Comparison of ENCODE assay signal across 8 cellular contexts in the genomic region with DNA sequence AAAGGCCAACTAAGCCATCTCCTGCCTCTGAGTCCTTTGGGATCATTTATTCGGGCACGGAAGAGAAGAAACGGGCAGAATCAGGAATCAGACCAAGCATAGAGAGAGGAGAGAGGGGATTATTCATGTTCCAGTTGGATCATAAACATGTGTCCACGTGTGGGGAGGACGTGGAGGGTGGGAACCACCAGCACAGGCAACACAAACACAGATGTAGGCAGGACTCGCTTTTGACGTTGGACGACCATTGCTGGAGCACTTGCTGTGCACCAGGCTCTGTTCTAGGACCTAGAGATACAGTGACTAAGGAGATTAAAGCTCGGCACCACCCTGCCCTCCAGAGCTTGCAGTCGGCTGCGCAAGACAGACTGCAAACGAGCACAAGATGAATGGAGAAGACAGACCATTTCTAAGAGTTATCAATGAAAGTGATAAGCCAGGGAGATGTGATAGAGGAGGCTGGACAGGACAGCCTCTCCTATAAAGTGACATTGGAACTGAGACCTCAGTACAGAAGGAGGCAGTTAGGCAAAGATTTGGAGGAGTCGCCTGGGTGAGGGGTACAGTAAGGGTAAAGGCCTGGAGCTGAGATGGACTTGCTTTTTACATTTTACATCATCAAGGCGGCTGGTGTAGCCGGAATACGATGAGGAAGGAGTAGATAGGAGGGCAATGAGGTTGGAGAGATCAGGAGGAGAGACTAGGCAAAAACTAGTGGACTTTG. TPM values are rescaled to one million over a fixed set of nuclear protein-coding genes. Genes with fewer than 3 reads are reported as not detected.
A peak's percentile ranks its signal among the peaks of the same experiment; 100 is the strongest.
DNase-seq lines count a peak whose midpoint lies in the region; ATAC-seq and TF ChIP-seq lines count a peak whose summit lies in the region.

No MANE protein-coding gene starts in this region.

- ATAC-seq in esophagus mucosa: peak; percentile 18
- ATAC-seq in GM19035 (IDR thresholded peaks at IDR 0.05; ENCODE audit: unreplicated experiment): no peak
- no peak for ATAC-seq in GM18511 (IDR thresholded peaks at IDR 0.05; ENCODE audit: unreplicated experiment)

- H3K27ac Mint-ChIP-seq in progenitor cell of endocrine pancreas: peak overlapping the region; percentile 96

- TF ChIP-seq CTCF in GM12875 (IDR thresholded peaks at IDR 0.05; ENCODE audit: borderline replicate concordance, insufficient read depth, low read depth, low read length) (no peak), Peyer's patch (IDR thresholded peaks at IDR 0.05) (no peak), progenitor cell of endocrine pancreas (IDR thresholded peaks at IDR 0.05; ENCODE audit: unreplicated experiment) (no peak)

- peaks cover 18% of the 10 kb centered on the region for H3K4me1 Mint-ChIP-seq in progenitor cell of endocrine pancreas (ENCODE audit: low read depth)

- H3K27ac ChIP-seq in Peyer's patch: peak overlapping the region; percentile 75 to 97 (median 88)

- H3K4me1 ChIP-seq in Peyer's patch: peaks cover 0 to 9% (median 5%) of the 10 kb centered on the region in 4 donors

- no peaks in the 10 kb centered on the region for H3K9me3 ChIP-seq in Peyer's patch

- H3K4me3 ChIP-seq in GM12875 (ENCODE audit: low read depth, low read length) (peak overlapping the region; percentile 82), Peyer's patch (peak overlapping the region; percentile 44 to 70 (median 56))

- TF ChIP-seq POLR2A in Peyer's patch (IDR thresholded peaks at IDR 0.05): no peak

- DNase-seq in Peyer's patch (peak in 1 of 3 donors; percentile 63), progenitor cell of endocrine pancreas (ENCODE audit: low spot score, unreplicated experiment) (no peak), NCI-H1930 (lab: John Stamatoyannopoulos, UW) (no peak)
- DNase-seq in activated CD4-positive, CD25-positive, alpha-beta regulatory T cell treated with anti-CD3 and anti-CD28 coated beads, Interleukin-2, amount 50 U/mL, for 72 hours: no peak

- H3K4me3 Mint-ChIP-seq in progenitor cell of endocrine pancreas (ENCODE audit: low read depth): peak overlapping the region; percentile 79

- no peaks in the 10 kb centered on the region for H3K36me3 Mint-ChIP-seq in progenitor cell of endocrine pancreas (ENCODE audit: insufficient read depth)

- H3K36me3 ChIP-seq in Peyer's patch: peaks cover 0 to 13% (median 0%) of the 10 kb centered on the region in 3 donors

- H3K27me3 ChIP-seq in Peyer's patch: no peaks in the 10 kb centered on the region

- H3K27me3 Mint-ChIP-seq in progenitor cell of endocrine pancreas: peaks cover 7% of the 10 kb centered on the region

- no peaks in the 10 kb centered on the region for H3K9me3 Mint-ChIP-seq in progenitor cell of endocrine pancreas (ENCODE audit: low read depth)

RNA-seq across cellular contexts. Expression of gene SH2D3A, which starts 0.7 kb away (rescaled TPM):
- total RNA-seq in Peyer's patch: 100 to 1,000 TPM in 1 of 4 donors, 10 to 100 TPM in 3; 43.7 to 127 (median 91.9) TPM
- 28.7 TPM for total RNA-seq in esophagus mucosa
- 19.8 and 20.0 TPM in 2 replicates for total RNA-seq in progenitor cell of endocrine pancreas

RNA-seq across cellular contexts. Expression of gene VAV1, which starts 6.0 kb away (rescaled TPM):
- total RNA-seq in Peyer's patch (10 to 100 TPM in 1 of 4 donors, 1 to 10 TPM in 3; 7.0 to 57.8 (median 7.7) TPM), esophagus mucosa (1.3 TPM), progenitor cell of endocrine pancreas (not detected in 2 replicates)

RNA-seq across cellular contexts. Expression of gene TRIP10, which starts 27.0 kb away (rescaled TPM):
- total RNA-seq in Peyer's patch: 100 to 1,000 TPM in 1 of 4 donors, 10 to 100 TPM in 3; 30.1 to 314 (median 81.5) TPM
- total RNA-seq in esophagus mucosa: 129 TPM
- total RNA-seq in progenitor cell of endocrine pancreas: 46.0 and 48.2 TPM in 2 replicates

RNA-seq across cellular contexts. Expression of gene GPR108, which starts 29.1 kb away (rescaled TPM):
- 100 to 1,000 TPM in 1 of 4 donors, 10 to 100 TPM in 3; 54.5 to 133 (median 92.2) TPM for total RNA-seq in Peyer's patch
- total RNA-seq in esophagus mucosa: 65.9 TPM
- total RNA-seq in progenitor cell of endocrine pancreas: 72.8 and 80.8 TPM in 2 replicates

RNA-seq across cellular contexts. Expression of gene C3, which starts 46.1 kb away (rescaled TPM):
- total RNA-seq in Peyer's patch (100 to 1,000 TPM in 3 of 4 donors, 10 to 100 TPM in 1; 89.1 to 548 (median 264) TPM), esophagus mucosa (65.0 TPM), progenitor cell of endocrine pancreas (1.5 and 1.6 TPM in 2 replicates)
